ENCODE assay signal across 25 cellular contexts in genomic region chr11:23924226-23924625, GRCh38.
"Had no signal": no experiment of that assay in that cellular context is flagged by ENCODE, and none has a peak within 500 bp of the region (broad histone marks: within the 10 kb centered on the region; RNA-seq: fewer than 3 reads in every experiment).

No MANE protein-coding gene starts in this region.

- H3K36me3 Mint-ChIP-seq: memory B cell; stimulated activated naive B cell treated with anti-CD40 and anti-IgM and Interleukin-4, amounts not matched to agents 10 μg/mL and 1 μg/mL and 100 μg/mL, for 72 hours had no signal

- H3K79me2 ChIP-seq: hepatocyte, parathyroid adenoma had no signal

- H3K9me3 ChIP-seq: left lung, lower lobe of right lung, psoas muscle, spleen, stomach, thoracic aorta, transverse colon had no signal

- H2AFZ ChIP-seq: hepatocyte, parathyroid adenoma had no signal

- H3K27me3 ChIP-seq: hepatocyte, left lung, spleen, stomach, transverse colon had no signal

- H3K4me3 ChIP-seq: coronary artery, hepatocyte, left lung, lower lobe of right lung, psoas muscle, spleen, stomach, thoracic aorta, transverse colon had no signal

- H3K36me3 ChIP-seq: left lung, lower lobe of right lung, spleen, stomach, thoracic aorta, transverse colon had no signal

- ATAC-seq: left lung; lower lobe of right lung; natural killer cell treated with Interleukin-12 subunit alpha and Interleukin-12 subunit beta and Interleukin-15 and Interleukin-18, amount 100 ng/mL, for 72 hours; psoas muscle; sciatic nerve; stimulated activated naive B cell treated with anti-CD40 and anti-IgM and Interleukin-4, amounts not matched to agents 10 μg/mL and 1 μg/mL and 100 μg/mL, for 72 hours had no signal

- H3K4me1 Mint-ChIP-seq: memory B cell; stimulated activated naive B cell treated with anti-CD40 and anti-IgM and Interleukin-4, amounts not matched to agents 10 μg/mL and 1 μg/mL and 100 μg/mL, for 72 hours had no signal

- H3K9me3 Mint-ChIP-seq: natural killer cell treated with Interleukin-12 subunit alpha and Interleukin-12 subunit beta and Interleukin-15 and Interleukin-18, amount 100 ng/mL, for 72 hours; stimulated activated naive B cell treated with anti-CD40 and anti-IgM and Interleukin-4, amounts not matched to agents 10 μg/mL and 1 μg/mL and 100 μg/mL, for 72 hours had no signal

- H3K4me2 ChIP-seq: hepatocyte had no signal

- H3K4me1 ChIP-seq: left lung, lower lobe of right lung, parathyroid adenoma, psoas muscle, spleen, stomach had no signal

- H3K27me3 Mint-ChIP-seq: memory B cell; natural killer cell treated with Interleukin-12 subunit alpha and Interleukin-12 subunit beta and Interleukin-15 and Interleukin-18, amount 100 ng/mL, for 72 hours; stimulated activated naive B cell treated with anti-CD40 and anti-IgM and Interleukin-4, amounts not matched to agents 10 μg/mL and 1 μg/mL and 100 μg/mL, for 72 hours had no signal

- H3K27ac Mint-ChIP-seq: memory B cell; natural killer cell treated with Interleukin-12 subunit alpha and Interleukin-12 subunit beta and Interleukin-15 and Interleukin-18, amount 100 ng/mL, for 72 hours; stimulated activated naive B cell treated with anti-CD40 and anti-IgM and Interleukin-4, amounts not matched to agents 10 μg/mL and 1 μg/mL and 100 μg/mL, for 72 hours had no signal

- DNase-seq: effector CD8-positive, alpha-beta T cell; foreskin melanocyte; head of caudate nucleus; kidney glomerular epithelial cell; left lung; lower lobe of right lung; midbrain; occipital lobe; psoas muscle; retina; spleen; stimulated activated CD4-positive, alpha-beta T cell treated with anti-CD3 and anti-CD28 coated beads, Interleukin-15, amount 100 ng/mL, for 24 hours; stimulated activated CD4-positive, alpha-beta T cell treated with anti-CD3 and anti-CD28 coated beads, Interleukin-1b, Interleukin-23, amount 100 ng/mL, for 48 hours; stimulated activated CD4-positive, alpha-beta T cell treated with anti-CD3 and anti-CD28 coated beads, Interleukin-4, amount 100 ng/mL, for 4 hours; stimulated activated naive B cell treated with anti-CD40 and anti-IgM and Interleukin-4, amounts not matched to agents 10 μg/mL and 1 μg/mL and 100 μg/mL, for 72 hours; stomach; substantia nigra; transverse colon had no signal

- H3K4me3 Mint-ChIP-seq: memory B cell; natural killer cell treated with Interleukin-12 subunit alpha and Interleukin-12 subunit beta and Interleukin-15 and Interleukin-18, amount 100 ng/mL, for 72 hours; stimulated activated naive B cell treated with anti-CD40 and anti-IgM and Interleukin-4, amounts not matched to agents 10 μg/mL and 1 μg/mL and 100 μg/mL, for 72 hours had no signal

- H3K27ac ChIP-seq: coronary artery, hepatocyte, left lung, lower lobe of right lung, parathyroid adenoma, psoas muscle, spleen, stomach, thoracic aorta, transverse colon had no signal
